In the genomic region with DNA sequence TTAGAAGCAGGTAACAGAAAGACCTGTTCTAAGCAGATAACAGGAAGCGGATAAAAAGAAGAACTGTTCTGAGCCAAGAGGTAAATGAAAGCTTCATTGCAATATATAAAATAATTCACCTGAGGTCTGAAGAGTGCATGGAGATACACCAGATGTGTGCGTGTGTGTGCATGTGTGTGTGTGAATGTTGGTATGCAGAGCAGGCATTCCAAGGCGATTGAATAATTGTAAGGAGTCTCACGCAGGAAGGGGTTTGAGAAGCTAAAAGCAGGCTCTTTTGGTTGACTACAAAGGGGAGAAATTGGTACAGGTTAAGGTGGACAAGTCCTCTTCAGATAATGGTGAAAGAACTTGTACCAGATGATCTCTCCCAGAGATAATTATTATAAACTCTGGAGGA, we compare ENCODE assay signal across 30 cellular contexts.
"Had no signal": no experiment of that assay in that cellular context is flagged by ENCODE, and none has a peak within 500 bp of the region (broad histone marks: within the 10 kb centered on the region; RNA-seq: fewer than 3 reads in every experiment).

No MANE protein-coding gene starts in this region.

- H3K4me1 Mint-ChIP-seq: activated B cell treated with CpG ODN at 0.5 μM for 24 hours; activated naive CD4-positive, alpha-beta T cell treated with anti-CD3 and anti-CD28 coated beads, Interleukin-2, amount 50 U/mL, for 24 hours; activated naive CD8-positive, alpha-beta T cell treated with anti-CD3 and anti-CD28 coated beads for 36 hours; activated naive CD8-positive, alpha-beta T cell treated with anti-CD3 and anti-CD28 coated beads, Interleukin-2, amount 50 U/mL, for 24 hours had no signal

- H3K27ac ChIP-seq: adrenal gland, body of pancreas, cardiac muscle cell, colonic mucosa, heart left ventricle, VCaP had no signal

- H3K27me3 ChIP-seq: adrenal gland, body of pancreas, cardiac muscle cell, colonic mucosa, heart left ventricle had no signal

- DNase-seq: activated B cell treated with CpG ODN at 0.5 μM for 24 hours; activated CD4-positive, alpha-beta T cell treated with anti-CD3 and anti-CD28 coated beads for 48 hours; activated CD4-positive, alpha-beta T cell treated with anti-CD3 and anti-CD28 coated beads, Interleukin-2, amount 50 U/mL, for 1 hour; activated CD4-positive, alpha-beta T cell treated with anti-CD3 and anti-CD28 coated beads, Interleukin-2, amount 50 U/mL, for 48 hours; activated CD8-positive, alpha-beta memory T cell treated with anti-CD3 and anti-CD28 coated beads for 24 hours; activated CD8-positive, alpha-beta T cell treated with anti-CD3 and anti-CD28 coated beads for 36 hours; activated effector memory CD4-positive, alpha-beta T cell treated with anti-CD3 and anti-CD28 coated beads, Interleukin-2, amount 50 U/mL, for 16 hours; activated naive CD4-positive, alpha-beta T cell treated with anti-CD3 and anti-CD28 coated beads for 36 hours; activated naive CD8-positive, alpha-beta T cell treated with anti-CD3 and anti-CD28 coated beads for 36 hours; activated naive CD8-positive, alpha-beta T cell treated with anti-CD3 and anti-CD28 coated beads, Interleukin-2, amount 50 U/mL, for 24 hours; activated T-cell treated with anti-CD3 and anti-CD28 coated beads, Interleukin-2, amount 50 U/mL, for 48 hours; adrenal gland; amygdala; aorta; body of pancreas; central memory CD4-positive, alpha-beta T cell; cerebellar nuclear complex; colonic mucosa; effector CD8-positive, alpha-beta T cell; foreskin fibroblast; heart left ventricle; T-helper 2 cell had no signal

- H3K36me3 Mint-ChIP-seq: activated naive CD4-positive, alpha-beta T cell treated with anti-CD3 and anti-CD28 coated beads, Interleukin-2, amount 50 U/mL, for 24 hours; activated naive CD8-positive, alpha-beta T cell treated with anti-CD3 and anti-CD28 coated beads for 36 hours had no signal

- FAIRE-seq: frontal cortex had no signal

- H3K4me1 ChIP-seq: adrenal gland, body of pancreas, colonic mucosa, heart left ventricle had no signal

- H3K9me3 Mint-ChIP-seq: activated naive CD4-positive, alpha-beta T cell treated with anti-CD3 and anti-CD28 coated beads for 36 hours had no signal

- H3K4me3 ChIP-seq: adrenal gland, body of pancreas, cardiac muscle cell, colonic mucosa, heart left ventricle had no signal

- H3K4me3 Mint-ChIP-seq: activated B cell treated with CpG ODN at 0.5 μM for 24 hours; activated CD8-positive, alpha-beta T cell treated with anti-CD3 and anti-CD28 coated beads for 36 hours; activated naive CD4-positive, alpha-beta T cell treated with anti-CD3 and anti-CD28 coated beads for 36 hours; activated naive CD4-positive, alpha-beta T cell treated with anti-CD3 and anti-CD28 coated beads, Interleukin-2, amount 50 U/mL, for 24 hours; activated naive CD8-positive, alpha-beta T cell treated with anti-CD3 and anti-CD28 coated beads for 36 hours; activated naive CD8-positive, alpha-beta T cell treated with anti-CD3 and anti-CD28 coated beads, Interleukin-2, amount 50 U/mL, for 24 hours; activated T-helper 1 cell treated with anti-CD3 and anti-CD28 coated beads, Interleukin-12 subunit alpha, Interleukin-12 subunit beta, Interleukin-2, Interleukin-4 antibody, amounts not matched to agents 30 ng/mL and 10 ng/mL and 1 ng/mL, durations not matched to agents 14 hours and 24 hours and 36 hours had no signal

- H3K36me3 ChIP-seq: adrenal gland, cardiac muscle cell, colonic mucosa, heart left ventricle had no signal

- H3K27ac Mint-ChIP-seq: activated B cell treated with CpG ODN at 0.5 μM for 24 hours; activated CD8-positive, alpha-beta T cell treated with anti-CD3 and anti-CD28 coated beads for 36 hours; activated naive CD4-positive, alpha-beta T cell treated with anti-CD3 and anti-CD28 coated beads for 36 hours; activated naive CD4-positive, alpha-beta T cell treated with anti-CD3 and anti-CD28 coated beads, Interleukin-2, amount 50 U/mL, for 24 hours; activated naive CD8-positive, alpha-beta T cell treated with anti-CD3 and anti-CD28 coated beads for 36 hours; activated naive CD8-positive, alpha-beta T cell treated with anti-CD3 and anti-CD28 coated beads, Interleukin-2, amount 50 U/mL, for 24 hours; activated T-helper 1 cell treated with anti-CD3 and anti-CD28 coated beads, Interleukin-12 subunit alpha, Interleukin-12 subunit beta, Interleukin-2, Interleukin-4 antibody, amounts not matched to agents 30 ng/mL and 10 ng/mL and 1 ng/mL, durations not matched to agents 14 hours and 24 hours and 36 hours; activated T-helper 2 cell treated with anti-CD3 and anti-CD28 coated beads, Interferon-gamma antibody, Interleukin-2, Interleukin-4, amounts not matched to agents 10 μg/mL and 5 μg/mL and 100 μg/mL, durations not matched to agents 14 hours and 24 hours and 36 hours had no signal

- H3K9me3 ChIP-seq: adrenal gland, body of pancreas, colonic mucosa had no signal

- H3K27me3 Mint-ChIP-seq: activated B cell treated with CpG ODN at 0.5 μM for 24 hours; activated CD8-positive, alpha-beta T cell treated with anti-CD3 and anti-CD28 coated beads for 36 hours; activated naive CD8-positive, alpha-beta T cell treated with anti-CD3 and anti-CD28 coated beads, Interleukin-2, amount 50 U/mL, for 24 hours had no signal

- ATAC-seq: activated CD4-positive, CD25-positive, alpha-beta regulatory T cell treated with anti-CD3 and anti-CD28 coated beads, Interleukin-2, amount 50 U/mL, for 24 hours; activated CD8-positive, alpha-beta T cell treated with anti-CD3 and anti-CD28 coated beads for 36 hours; activated naive CD8-positive, alpha-beta T cell treated with anti-CD3 and anti-CD28 coated beads, Interleukin-2, amount 50 U/mL, for 24 hours; body of pancreas; esophagus mucosa; heart left ventricle had no signal
